ENCODE assay signal across 29 cellular contexts in the genomic region with DNA sequence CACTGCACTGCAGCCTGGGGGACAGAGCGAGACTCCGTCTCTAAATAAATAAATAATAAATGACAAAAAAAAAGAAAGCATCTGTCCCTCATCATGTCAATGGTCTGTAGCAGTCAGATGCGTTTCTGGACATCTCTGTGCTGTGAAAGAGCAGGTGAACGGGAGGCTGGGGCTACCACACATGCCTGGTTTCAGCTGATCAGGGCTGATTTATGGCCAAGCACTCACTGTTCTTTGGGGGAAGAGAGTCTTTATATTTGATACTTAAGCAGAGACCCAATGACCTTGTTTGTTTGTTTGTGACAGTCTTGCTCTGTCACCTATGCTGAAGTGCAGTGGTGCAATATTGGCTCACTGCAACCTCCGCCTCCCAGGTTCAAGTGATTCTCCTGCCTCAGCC.
"Had no signal": no experiment of that assay in that cellular context is flagged by ENCODE, and none has a peak within 500 bp of the region (broad histone marks: within the 10 kb centered on the region; RNA-seq: fewer than 3 reads in every experiment).

No MANE protein-coding gene starts in this region.

- H3K27ac Mint-ChIP-seq: effector memory CD8-positive, alpha-beta T cell; endodermal cell had no signal

- H3K27me3 Mint-ChIP-seq: dendritic cell treated with granulocyte-macrophage colony-stimulating factor and Interleukin-4, amounts not matched to agents 40 ng/mL and 50 ng/mL, for 4 days; effector memory CD8-positive, alpha-beta T cell had no signal

- FAIRE-seq: colon, endometrium, endothelial cell of umbilical vein, frontal cortex had no signal

- H3K27ac ChIP-seq: colonic mucosa, coronary artery, epithelial cell of prostate, esophagus muscularis mucosa, esophagus squamous epithelium, foreskin keratinocyte, gastrocnemius medialis, gastroesophageal sphincter, heart left ventricle, heart right ventricle had no signal

- H3K9me3 ChIP-seq: colonic mucosa, esophagus muscularis mucosa, esophagus squamous epithelium, gastrocnemius medialis, gastroesophageal sphincter, heart left ventricle, heart right ventricle had no signal

- H3K4me3 ChIP-seq: colonic mucosa, coronary artery, dorsolateral prefrontal cortex, esophagus muscularis mucosa, esophagus squamous epithelium, gastrocnemius medialis, gastroesophageal sphincter, heart left ventricle, heart right ventricle had no signal

- H3K36me3 ChIP-seq: colonic mucosa, gastrocnemius medialis had no signal

- H3K27me3 ChIP-seq: colonic mucosa, dorsolateral prefrontal cortex, esophagus muscularis mucosa, esophagus squamous epithelium, gastrocnemius medialis, gastroesophageal sphincter, heart left ventricle, heart right ventricle had no signal

- H3K4me3 Mint-ChIP-seq: dendritic cell treated with granulocyte-macrophage colony-stimulating factor and Interleukin-4, amounts not matched to agents 40 ng/mL and 50 ng/mL, for 4 days; effector memory CD8-positive, alpha-beta T cell; endodermal cell had no signal

- ATAC-seq: effector memory CD8-positive, alpha-beta T cell; esophagus mucosa; foreskin keratinocyte; gastrocnemius medialis; gastroesophageal sphincter; heart left ventricle; heart right ventricle had no signal

- DNase-seq: colonic mucosa; cortex of kidney; dermis blood vessel endothelial cell; dorsolateral prefrontal cortex; effector CD4-positive, alpha-beta T cell; effector CD8-positive, alpha-beta T cell; effector memory CD4-positive, alpha-beta T cell; effector memory CD8-positive, alpha-beta T cell; endodermal cell; erythroblast; esophagus squamous epithelium; foreskin fibroblast; foreskin keratinocyte; foreskin melanocyte; gastrocnemius medialis; glutamatergic neuron; head of caudate nucleus; heart left ventricle; heart right ventricle had no signal

- H3K9me3 Mint-ChIP-seq: dendritic cell treated with granulocyte-macrophage colony-stimulating factor and Interleukin-4, amounts not matched to agents 40 ng/mL and 50 ng/mL, for 4 days; effector memory CD8-positive, alpha-beta T cell; endodermal cell had no signal

- H3K4me1 ChIP-seq: foreskin keratinocyte had no signal
